Comparison of ENCODE assay signal across 17 cellular contexts in genomic region chr10:25766213-25766612, GRCh38.
A peak's percentile ranks its signal among the peaks of the same experiment; 100 is the strongest.
DNase-seq lines count a peak whose midpoint lies in the region; TF ChIP-seq lines count a peak whose summit lies in the region.
"Had no signal": no experiment of that assay in that cellular context is flagged by ENCODE, and none has a peak within 500 bp of the region (broad histone marks: within the 10 kb centered on the region; RNA-seq: fewer than 3 reads in every experiment).

No MANE protein-coding gene starts in this region.

- H3K27me3 ChIP-seq in NT2/D1 (ENCODE audit: insufficient read depth, insufficient read length), result peaks cover 6% of the 10 kb centered on the region
- peaks cover 26% of the 10 kb centered on the region for H3K27me3 ChIP-seq in hepatocyte
- H3K27me3 ChIP-seq: BLaER1 had no signal

- H3K9ac ChIP-seq in ES-I3 (ENCODE audit: low read depth, low read length) (peak overlapping the region; percentile 49; the same call in 1 of the 2 replicates), NT2/D1 (ENCODE audit: insufficient read length, low read depth) (no peak overlapping the region)
- H3K9ac ChIP-seq: BLaER1 had no signal

- peaks cover 4% of the 10 kb centered on the region for H3K27me3 Mint-ChIP-seq in nephron progenitor cell (ENCODE audit: low read depth, poor library complexity)

- peak overlapping the region; percentile 74 for H3K4me2 ChIP-seq in hepatocyte
- H3K4me2 ChIP-seq: BLaER1 had no signal

- WGBS in hepatocyte (ENCODE audit: low lambda C conversion rate, missing lambda C conversion rate), result 10% methylated on average over 2 of the region's 2 CpGs

- no peaks in the 10 kb centered on the region for H3K36me3 Mint-ChIP-seq in nephron progenitor cell (ENCODE audit: low read depth)
- H3K36me3 Mint-ChIP-seq: CD8-positive, alpha-beta memory T cell had no signal

- peak overlapping the region; percentile 84 for H3K4me3 Mint-ChIP-seq in nephron progenitor cell
- H3K4me3 Mint-ChIP-seq: CD8-positive, alpha-beta memory T cell had no signal

- H3K9me2 ChIP-seq in hepatocyte (replicated peaks; ENCODE audit: insufficient read depth), result no peaks in the 10 kb centered on the region

- H3K4me1 ChIP-seq in ES-I3 (ENCODE audit: insufficient read depth, low read length) (peaks cover 17% of the 10 kb centered on the region), NT2/D1 (ENCODE audit: insufficient read depth, insufficient read length) (peaks cover 2% of the 10 kb centered on the region), hepatocyte (ENCODE audit: insufficient read depth) (no peaks in the 10 kb centered on the region)
- H3K4me1 ChIP-seq: BLaER1 had no signal

- H3K9me3 Mint-ChIP-seq in nephron progenitor cell, result no peaks in the 10 kb centered on the region

- H3K4me1 Mint-ChIP-seq in nephron progenitor cell, result peaks cover 15% of the 10 kb centered on the region
- H3K4me1 Mint-ChIP-seq: CD8-positive, alpha-beta memory T cell had no signal

- peak; percentile 27 for DNase-seq in NT2/D1 (ENCODE audit: low read depth, low spot score)
- DNase-seq in hepatocyte (ENCODE audit: low spot score), result no peak
- no peak for DNase-seq in nephron progenitor cell
- DNase-seq in HK-2 (ENCODE audit: unreplicated experiment), result no peak
- DNase-seq in effector CD4-positive, alpha-beta T cell, result no peak
- DNase-seq in stimulated activated CD4-positive, alpha-beta T cell treated with anti-CD3 and anti-CD28 coated beads, Interleukin-2, amount 100 ng/mL, for 48 hours, result no peak
- no peak for DNase-seq in NCI-H526 treated with DMSO at 0.1 percent for 48 hours (lab: John Stamatoyannopoulos, UW)
- DNase-seq: 8988T; CD8-positive, alpha-beta memory T cell; Karpas-422; NCI-H187 treated with DMSO at 0.1 percent for 48 hours; NCI-H446; NCI-H774; SHP77 treated with DMSO at 0.1 percent for 48 hours had no signal

- H3K27ac Mint-ChIP-seq in nephron progenitor cell, result no peak overlapping the region
- H3K27ac Mint-ChIP-seq: CD8-positive, alpha-beta memory T cell had no signal

- H3K9me3 ChIP-seq in ES-I3 (ENCODE audit: control insufficient read depth, insufficient read depth, low read length), result peaks cover 2% of the 10 kb centered on the region; the same call in 1 of the 2 replicates
- H3K9me3 ChIP-seq in NT2/D1 (ENCODE audit: insufficient read depth, low read length), result peaks cover 25% of the 10 kb centered on the region; the same call in 1 of the 2 replicates
- H3K9me3 ChIP-seq in hepatocyte (ENCODE audit: low read depth), result no peaks in the 10 kb centered on the region

- TF ChIP-seq CTCF in hepatocyte (IDR thresholded peaks at IDR 0.05; ENCODE audit: poor library complexity) (no peak), nephron progenitor cell (IDR thresholded peaks at IDR 0.05) (no peak)

- H3K4me3 ChIP-seq in NT2/D1 (ENCODE audit: insufficient read length, low read depth) (no peak overlapping the region), hepatocyte (no peak overlapping the region)
- H3K4me3 ChIP-seq: BLaER1 had no signal

- no peak overlapping the region for H2AFZ ChIP-seq in hepatocyte

- H3K36me3 ChIP-seq in ES-I3 (ENCODE audit: insufficient read depth, low read length), result no peaks in the 10 kb centered on the region
- H3K36me3 ChIP-seq in NT2/D1 (ENCODE audit: insufficient read depth, insufficient read length, low read length), result no peaks in the 10 kb centered on the region
- no peaks in the 10 kb centered on the region for H3K36me3 ChIP-seq in hepatocyte (replicated peaks; ENCODE audit: insufficient read depth, low read depth)
- H3K36me3 ChIP-seq: BLaER1 had no signal

- no peaks in the 10 kb centered on the region for H3K79me2 ChIP-seq in hepatocyte

- no peaks in the 10 kb centered on the region for H4K20me1 ChIP-seq in hepatocyte (ENCODE audit: insufficient read depth, poor library complexity, severe bottlenecking)
- H4K20me1 ChIP-seq: BLaER1 had no signal

- H3K27ac ChIP-seq in hepatocyte, result no peak overlapping the region
- H3K27ac ChIP-seq: BLaER1, HL-60 had no signal
